In genomic region chr13:30673669-30674521, GRCh38 we compare ENCODE assay signal across 8 cellular contexts. TPM values are rescaled to one million over a fixed set of nuclear protein-coding genes. Genes with fewer than 3 reads are reported as not detected.
DNase-seq lines count a peak whose midpoint lies in the region; ATAC-seq and TF ChIP-seq lines count a peak whose summit lies in the region.

No MANE protein-coding gene starts in this region.

- no peak overlapping the region for H3K27ac Mint-ChIP-seq in nephron progenitor cell
- peak overlapping the region; percentile 94 to 100 for H3K27ac Mint-ChIP-seq in stimulated activated naive CD8-positive, alpha-beta T cell treated with anti-CD3 and anti-CD28 coated beads, Interleukin-15, amount 100 ng/mL, for 72 hours

- peak overlapping the region; percentile 72 for H2AFZ ChIP-seq in GM23248
- peak overlapping the region; percentile 99 for H2AFZ ChIP-seq in Karpas-422 (ENCODE audit: low read length)

- H3K4me1 Mint-ChIP-seq in nephron progenitor cell, result no peaks in the 10 kb centered on the region
- peaks cover 13% of the 10 kb centered on the region for H3K4me1 Mint-ChIP-seq in stimulated activated naive CD8-positive, alpha-beta T cell treated with anti-CD3 and anti-CD28 coated beads, Interleukin-15, amount 100 ng/mL, for 72 hours

- H3K36me3 Mint-ChIP-seq in nephron progenitor cell (ENCODE audit: low read depth), result no peaks in the 10 kb centered on the region

- H3K36me3 ChIP-seq in DOHH2 (ENCODE audit: control insufficient read depth, low read length) (no peaks in the 10 kb centered on the region), GM23248 (ENCODE audit: low read depth) (no peaks in the 10 kb centered on the region), Karpas-422 (ENCODE audit: insufficient read depth, low read length) (no peaks in the 10 kb centered on the region)

- CTCF ChIA-PET in RWPE1 (lab: Yijun Ruan, JAX), result interaction anchor here (0.6 kb wide), 1 partner anchor 379 kb away, joined by 3 read pairs; no protein-coding TSS in a partner anchor

- H3K4me3 Mint-ChIP-seq in nephron progenitor cell, result peak overlapping the region; percentile 90
- H3K4me3 Mint-ChIP-seq in stimulated activated naive CD8-positive, alpha-beta T cell treated with anti-CD3 and anti-CD28 coated beads, Interleukin-15, amount 100 ng/mL, for 72 hours, result peak overlapping the region; percentile 91 to 94

- DNase-seq in GM23248 (peak; percentile 93), Karpas-422 (peak; percentile 94), RWPE1 (ENCODE audit: low spot score) (peak; percentile 86), fibroblast of the aortic adventitia (ENCODE audit: low read depth) (peak; percentile 91), nephron progenitor cell (peak; percentile 89)
- DNase-seq in activated T-helper 9 cell treated with anti-CD3 and anti-CD28 coated beads, Interleukin-2, amount 50 U/mL, for 16 hours (ENCODE audit: low read depth), result peak; percentile 87
- peak; percentile 95 to 96 for DNase-seq in stimulated activated naive CD8-positive, alpha-beta T cell treated with anti-CD3 and anti-CD28 coated beads, Interleukin-15, amount 100 ng/mL, for 72 hours

- H3K9me3 Mint-ChIP-seq in nephron progenitor cell, result no peaks in the 10 kb centered on the region
- no peaks in the 10 kb centered on the region for H3K9me3 Mint-ChIP-seq in stimulated activated naive CD8-positive, alpha-beta T cell treated with anti-CD3 and anti-CD28 coated beads, Interleukin-15, amount 100 ng/mL, for 72 hours

- H4K20me1 ChIP-seq in DOHH2 (ENCODE audit: control insufficient read depth, insufficient read depth, low read depth, low read length) (no peaks in the 10 kb centered on the region), GM23248 (ENCODE audit: insufficient read depth) (no peaks in the 10 kb centered on the region), Karpas-422 (ENCODE audit: insufficient read depth, low read depth, low read length) (no peaks in the 10 kb centered on the region)

- H3K9ac ChIP-seq in GM23248, result peak overlapping the region; percentile 82
- peak overlapping the region; percentile 65 for H3K9ac ChIP-seq in Karpas-422 (ENCODE audit: low read length)

- H3F3A ChIP-seq in DOHH2 (ENCODE audit: control insufficient read depth, insufficient read depth) (no peaks in the 10 kb centered on the region), GM23248 (ENCODE audit: insufficient read depth) (peaks cover 10% of the 10 kb centered on the region)

- H3K9me2 ChIP-seq in DOHH2 (replicated peaks; ENCODE audit: control insufficient read depth, low read length), result no peaks in the 10 kb centered on the region
- no peaks in the 10 kb centered on the region for H3K9me2 ChIP-seq in GM23248 (ENCODE audit: insufficient read depth)
- H3K9me2 ChIP-seq in Karpas-422 (replicated peaks; ENCODE audit: insufficient read depth, low read length), result no peaks in the 10 kb centered on the region

- no peaks in the 10 kb centered on the region for H3K79me2 ChIP-seq in DOHH2 (ENCODE audit: control insufficient read depth, low read length)
- H3K79me2 ChIP-seq in GM23248 (ENCODE audit: insufficient read depth), result no peaks in the 10 kb centered on the region
- H3K79me2 ChIP-seq in Karpas-422 (ENCODE audit: low read length), result no peaks in the 10 kb centered on the region

- H3K4me3 ChIP-seq in DOHH2 (ENCODE audit: low read length), result peak overlapping the region; percentile 71
- peak overlapping the region; percentile 71 for H3K4me3 ChIP-seq in GM23248
- peak overlapping the region; percentile 69 for H3K4me3 ChIP-seq in Karpas-422 (ENCODE audit: low read length)
- peak overlapping the region; percentile 64 for H3K4me3 ChIP-seq in fibroblast of the aortic adventitia (ENCODE audit: low read depth, low read length)

- H3K27me3 ChIP-seq in DOHH2 (ENCODE audit: control insufficient read depth, low read length), result 0 out of 2 replicates have a peak, but pooled peaks cover 7% of the 10 kb centered on the region
- H3K27me3 ChIP-seq in GM23248 (replicated peaks; ENCODE audit: insufficient read depth), result no peaks in the 10 kb centered on the region
- no peaks in the 10 kb centered on the region for H3K27me3 ChIP-seq in Karpas-422 (ENCODE audit: low read length)

- H3K4me1 ChIP-seq in DOHH2 (ENCODE audit: control insufficient read depth, low read length), result peaks cover 16% of the 10 kb centered on the region
- 0 out of 2 replicates have a peak, but pooled peaks cover 6% of the 10 kb centered on the region for H3K4me1 ChIP-seq in GM23248 (ENCODE audit: insufficient read depth)
- H3K4me1 ChIP-seq in Karpas-422 (ENCODE audit: low read length), result peaks cover 16% of the 10 kb centered on the region

- peak; percentile 97 for ATAC-seq in stimulated activated naive CD8-positive, alpha-beta T cell treated with anti-CD3 and anti-CD28 coated beads, Interleukin-15, amount 100 ng/mL, for 72 hours

- H3K9me3 ChIP-seq in DOHH2 (ENCODE audit: control insufficient read depth, insufficient read depth, low read length) (no peaks in the 10 kb centered on the region), GM23248 (ENCODE audit: low read depth) (no peaks in the 10 kb centered on the region), Karpas-422 (ENCODE audit: low read length) (no peaks in the 10 kb centered on the region)

- POLR2A ChIA-PET in RWPE1 (lab: Yijun Ruan, JAX; ENCODE audit: low non-redundant PET), result no interaction called here

- in situ Hi-C loops in GM23248 (cut with MboI), result no loop called here

- TF ChIP-seq CTCF in DOHH2 (IDR thresholded peaks at IDR 0.05; ENCODE audit: low read depth, low read length, poor library complexity, severe bottlenecking) (peak; percentile 76), RWPE1 (conservative IDR thresholded peaks at IDR 0.05; ENCODE audit: low read depth) (peak; percentile 81), fibroblast of the aortic adventitia (IDR thresholded peaks at IDR 0.05; ENCODE audit: insufficient read depth, low read length) (peak; percentile 70), nephron progenitor cell (IDR thresholded peaks at IDR 0.05) (peak; percentile 67)

- H3K27me3 Mint-ChIP-seq in nephron progenitor cell (ENCODE audit: low read depth, poor library complexity), result peaks cover 11% of the 10 kb centered on the region
- H3K27me3 Mint-ChIP-seq in stimulated activated naive CD8-positive, alpha-beta T cell treated with anti-CD3 and anti-CD28 coated beads, Interleukin-15, amount 100 ng/mL, for 72 hours, result peaks cover 7% of the 10 kb centered on the region

- H3K27ac ChIP-seq in DOHH2 (ENCODE audit: low read depth, low read length) (no peak overlapping the region), GM23248 (peak overlapping the region; percentile 57), Karpas-422 (ENCODE audit: low read length) (no peak overlapping the region), RWPE1 (peak overlapping the region; percentile 72)

- 2 to 3% methylated on average over 26 to 54 of the region's 72 CpGs for WGBS in GM23248 (ENCODE audit: low coverage in 1 of 2, low lambda C conversion rate in 2 of 2, missing lambda C conversion rate in 2 of 2), 2 experiments

- H3K4me2 ChIP-seq in DOHH2 (ENCODE audit: low read length), result peak overlapping the region; percentile 77
- H3K4me2 ChIP-seq in GM23248 (ENCODE audit: unreplicated experiment), result peak overlapping the region; percentile 59
- H3K4me2 ChIP-seq in Karpas-422 (ENCODE audit: low read depth, low read length, poor library complexity, severe bottlenecking), result peak overlapping the region; percentile 88

RNA-seq across cellular contexts. Expression of gene USPL1, which starts 56.2 kb away (rescaled TPM):
- total RNA-seq in GM23248 (2014; rRNA removed; shearing (Covaris generic)), result 11.0 and 13.0 TPM in 2 replicates
- 7.9 and 10.0 TPM in 2 replicates for polyA plus RNA-seq in GM23248 (2016; fragmentation: Nextera tagmentation; extraction: Ambion mirVana)
- 12.8 and 18.4 TPM in 2 replicates for total RNA-seq in Karpas-422 (2014; rRNA removed; shearing (Covaris generic); ENCODE audit: low replicate concordance)
- total RNA-seq in fibroblast of the aortic adventitia (ENCODE audit: low replicate concordance), result 17.0 and 20.3 TPM in 2 replicates

Comparison
In these comparisons a context has a peak if more than half of its experiments do, and no peak if none do; other contexts are left out.
1. H3K27ac ChIP-seq: peak in GM23248 (single experiment) and RWPE1 (single experiment); none in DOHH2 (single experiment) and Karpas-422 (single experiment).
2. Peak in every context shown above with its lines, with median percentiles within 50 percentile points of each other: H3K4me2 ChIP-seq, H3K4me3 ChIP-seq, CTCF ChIP-seq and DNase-seq.